8 cellular contexts compared by ENCODE assay signal in genomic region chr1:92784051-92784638, GRCh38. TPM values are rescaled to one million over a fixed set of nuclear protein-coding genes. Genes with fewer than 3 reads are reported as not detected.
DNase-seq lines count a peak whose midpoint lies in the region; ATAC-seq, FAIRE-seq and TF ChIP-seq lines count a peak whose summit lies in the region.

No MANE protein-coding gene starts in this region.

- TSS peak; percentile 31 for BruUV-seq in endothelial cell of umbilical vein (replicated peaks; lab: Mats Ljungman, UMichigan)

- peak in 2 of 3 donors; percentile 12 to 37 for DNase-seq in stimulated activated CD4-positive, alpha-beta T cell treated with anti-CD3 and anti-CD28 coated beads, Interleukin-12 subunit alpha, Interleukin-12 subunit beta, amount 100 ng/mL, for 48 hours (ENCODE audit: low read depth in 2 of 3, low spot score in 1 of 3)
- DNase-seq in stimulated activated CD4-positive, alpha-beta T cell treated with anti-CD3 and anti-CD28 coated beads, Interleukin-12 subunit alpha, Interleukin-12 subunit beta, amount 100 ng/mL, for 4 hours, result no peak
- peak; percentile 58 for DNase-seq in activated CD4-positive, alpha-beta T cell treated with anti-CD3 and anti-CD28 coated beads, Interleukin-2, amount 10 ng/mL, durations not matched to agents 7 days and 5 days
- DNase-seq in endothelial cell of umbilical vein (ENCODE audit: low read depth, low spot score), result peak; percentile 62
- DNase-seq in mucosa of gallbladder (ENCODE audit: low spot score), result peak; percentile 19
- peak in 28 of 49 donors; percentile 10 to 60 (median 36) for DNase-seq in substantia nigra (lab: John Stamatoyannopoulos, UW)

- no peaks in the 10 kb centered on the region for H3K9me3 Mint-ChIP-seq in activated CD4-positive, alpha-beta T cell treated with anti-CD3 and anti-CD28 coated beads, Interleukin-2, amount 10 ng/mL, durations not matched to agents 7 days and 5 days

- H3K79me2 ChIP-seq in endothelial cell of umbilical vein (ENCODE audit: control insufficient read depth, insufficient read depth, low read length), result peaks cover 28% of the 10 kb centered on the region

- no peaks in the 10 kb centered on the region for H3K9me1 ChIP-seq in endothelial cell of umbilical vein (replicated peaks; ENCODE audit: control insufficient read depth, extremely low read depth, insufficient read depth, low read length)

- H3K9ac ChIP-seq in HUES48 (ENCODE audit: low read depth, low read length), result peak overlapping the region; percentile 72; the same call in 1 of the 2 replicates
- peak overlapping the region; percentile 96 for H3K9ac ChIP-seq in endothelial cell of umbilical vein (replicated peaks; ENCODE audit: extremely low read depth, insufficient read depth, low read length)

- H2AFZ ChIP-seq in endothelial cell of umbilical vein (ENCODE audit: low read depth, low read length), result peak overlapping the region; percentile 88

- ATAC-seq in GM19328 (IDR thresholded peaks at IDR 0.05; ENCODE audit: unreplicated experiment), result no peak

- peaks cover 3% of the 10 kb centered on the region for H3K36me3 Mint-ChIP-seq in activated CD4-positive, alpha-beta T cell treated with anti-CD3 and anti-CD28 coated beads, Interleukin-2, amount 10 ng/mL, durations not matched to agents 7 days and 5 days (ENCODE audit: low read depth)

- POLR2A ChIA-PET in activated CD4-positive, alpha-beta T cell treated with anti-CD3 and anti-CD28 coated beads, Interleukin-2, amount 10 ng/mL, durations not matched to agents 7 days and 5 days (lab: Charles Lee), result no interaction called here
- POLR2A ChIA-PET in endothelial cell of umbilical vein (lab: Charles Lee), result interaction anchor here (0.6 to 1.2 kb wide), 2 partner anchors 48 to 283 kb away, joined by 6 read pairs; partner anchors contain the start of gene RPL5

- 0 out of 2 replicates have a peak, but pooled peaks cover 4% of the 10 kb centered on the region for H3K4me1 ChIP-seq in HUES48 (ENCODE audit: control insufficient read depth, insufficient read depth, low read length)
- peaks cover 3% of the 10 kb centered on the region for H3K4me1 ChIP-seq in endothelial cell of umbilical vein (ENCODE audit: control insufficient read depth, extremely low read depth, insufficient read depth, low read length)

- H3K36me3 ChIP-seq in HUES48 (ENCODE audit: control insufficient read depth, insufficient read depth, low read length) (no peaks in the 10 kb centered on the region), endothelial cell of umbilical vein (ENCODE audit: control insufficient read depth in 2 of 2, extremely low read depth in 1 of 2, insufficient read depth in 2 of 2, low read length in 2 of 2) (no peaks in the 10 kb centered on the region)

- intact Hi-C loops in endothelial cell of umbilical vein (cut with micrococcal nuclease), result loop anchor here (1.0 kb wide), 3 partner anchors 34 to 48 kb away; partner anchors contain the start of gene RPL5

- TF ChIP-seq POLR2A in endothelial cell of umbilical vein (IDR thresholded peaks at IDR 0.05; ENCODE audit: low read depth, low read length), result no peak

- peak overlapping the region; percentile 97 for H3K4me2 ChIP-seq in endothelial cell of umbilical vein (ENCODE audit: insufficient read depth, low read length)

- H3K27ac ChIP-seq in HUES48 (ENCODE audit: low read depth, low read length) (peak overlapping the region; percentile 90), endothelial cell of umbilical vein (ENCODE audit: insufficient read depth, low read depth, low read length) (peak overlapping the region; percentile 97), substantia nigra (ENCODE audit: low read depth, low read length, poor library complexity, severe bottlenecking) (peak overlapping the region; percentile 86)

- H3K27me3 Mint-ChIP-seq in activated CD4-positive, alpha-beta T cell treated with anti-CD3 and anti-CD28 coated beads, Interleukin-2, amount 10 ng/mL, durations not matched to agents 7 days and 5 days, result peaks cover 65% of the 10 kb centered on the region

- peaks cover 16% of the 10 kb centered on the region for H3K4me1 Mint-ChIP-seq in activated CD4-positive, alpha-beta T cell treated with anti-CD3 and anti-CD28 coated beads, Interleukin-2, amount 10 ng/mL, durations not matched to agents 7 days and 5 days

- H3K27me3 ChIP-seq in HUES48 (ENCODE audit: control insufficient read depth, insufficient read depth, low read length) (no peaks in the 10 kb centered on the region; the same call in 1 of the 2 replicates), endothelial cell of umbilical vein (ENCODE audit: control insufficient read depth in 2 of 2, insufficient read depth in 2 of 2, low read length in 2 of 2) (no peaks in the 10 kb centered on the region)

- dilution Hi-C loops in endothelial cell of umbilical vein (cut with MboI; ENCODE audit: extremely low pct_ligation_motif_present, low sequenced_read_pairs), result no loop called here

- peak overlapping the region; percentile 52 for H3K4me3 Mint-ChIP-seq in activated CD4-positive, alpha-beta T cell treated with anti-CD3 and anti-CD28 coated beads, Interleukin-2, amount 10 ng/mL, durations not matched to agents 7 days and 5 days

- no peak overlapping the region for H3K27ac Mint-ChIP-seq in activated CD4-positive, alpha-beta T cell treated with anti-CD3 and anti-CD28 coated beads, Interleukin-2, amount 10 ng/mL, durations not matched to agents 7 days and 5 days

- no peak for TF ChIP-seq CTCF in endothelial cell of umbilical vein (IDR thresholded peaks at IDR 0.05; ENCODE audit: extremely low read depth in 1 of 2, insufficient read depth in 1 of 2, low read depth in 1 of 2, low read length in 2 of 2)

- H3K4me3 ChIP-seq in HUES48 (ENCODE audit: low read depth, low read length) (peak overlapping the region; percentile 85), endothelial cell of umbilical vein (replicated peaks in 1 of 3; ENCODE audit: insufficient read depth in 1 of 3, low read depth in 1 of 3, low read length in 3 of 3) (peak overlapping the region; percentile 73 to 88 (median 77))

- H3K9me3 ChIP-seq in HUES48 (ENCODE audit: control insufficient read depth, insufficient read depth, low read length) (no peaks in the 10 kb centered on the region), endothelial cell of umbilical vein (replicated peaks; ENCODE audit: control insufficient read depth, insufficient read depth, low read length) (no peaks in the 10 kb centered on the region)

- peak; percentile 82 for FAIRE-seq in endothelial cell of umbilical vein (lab: Jason Lieb, UNC)

- CTCF ChIA-PET in activated CD4-positive, alpha-beta T cell treated with anti-CD3 and anti-CD28 coated beads, Interleukin-2, amount 10 ng/mL, durations not matched to agents 7 days and 5 days (lab: Charles Lee), result interaction anchor here (0.6 kb wide), 1 partner anchor 510 kb away, joined by 3 read pairs; no protein-coding TSS in a partner anchor
- CTCF ChIA-PET in endothelial cell of umbilical vein (lab: Charles Lee), result interaction anchor here (0.8 to 4.8 kb wide), 10 partner anchors 11 to 474 kb away, joined by 4 to 43 read pairs (median 6); partner anchors contain the start of gene RPL5

- H4K20me1 ChIP-seq in endothelial cell of umbilical vein (replicated peaks; ENCODE audit: control insufficient read depth, extremely low read depth, insufficient read depth, low read length), result no peaks in the 10 kb centered on the region

TF ChIP-seq in endothelial cell of umbilical vein, 7 proteins besides CTCF, POLR2A, EP300 and RAD21:
- TF ChIP-seq FOS (IDR thresholded peaks at IDR 0.05; ENCODE audit: borderline replicate concordance, insufficient read depth, low read length), result peak; percentile 18
- TF ChIP-seq POLR2AphosphoS5 (IDR thresholded peaks at IDR 0.05; ENCODE audit: insufficient read depth, low read depth, low read length), result no peak
- TF ChIP-seq MAX (IDR thresholded peaks at IDR 0.05; ENCODE audit: insufficient read depth, insufficient read length), result no peak
- TF ChIP-seq GATA2 (IDR thresholded peaks at IDR 0.05; ENCODE audit: insufficient read depth, insufficient read length, low read depth, low read length), result peak; percentile 39

RNA-seq across cellular contexts. Expression of gene EVI5, which starts 0.8 kb away (rescaled TPM):
- under 1 TPM; 0.35 to 0.52 TPM for total RNA-seq in activated CD4-positive, alpha-beta T cell treated with anti-CD3 and anti-CD28 coated beads, Interleukin-2, amount 10 ng/mL, durations not matched to agents 7 days and 5 days
- total RNA-seq in endothelial cell of umbilical vein (26.2 and 34.4 TPM in 2 replicates), mucosa of gallbladder (39.2 TPM)
- 5.0 TPM in 2 replicates for polyA plus RNA-seq in endothelial cell of umbilical vein
- polyA plus RNA-seq in endothelial cell of umbilical vein (2011; cell fraction: cytosol; rRNA removed), result 7.5 and 7.7 TPM in 2 replicates
- 8.2 and 11.2 TPM in 2 replicates for polyA plus RNA-seq in endothelial cell of umbilical vein (2011; cell fraction: nucleus; rRNA removed)
- 8.0 and 11.0 TPM in 2 replicates for polyA plus RNA-seq in endothelial cell of umbilical vein (2012)
- polyA minus RNA-seq in endothelial cell of umbilical vein, result 14.8 and 23.3 TPM in 2 replicates
- polyA minus RNA-seq in endothelial cell of umbilical vein (2011; cell fraction: cytosol; rRNA and poly(A)+ RNA removed), result 15.6 TPM
- 30.0 and 35.6 TPM in 2 replicates for polyA minus RNA-seq in endothelial cell of umbilical vein (2011; cell fraction: nucleus; rRNA and poly(A)+ RNA removed)

RNA-seq across cellular contexts. Expression of gene RPL5, which starts 47.7 kb away (rescaled TPM):
- 100 to 1,000 TPM; 721 to 748 TPM for total RNA-seq in activated CD4-positive, alpha-beta T cell treated with anti-CD3 and anti-CD28 coated beads, Interleukin-2, amount 10 ng/mL, durations not matched to agents 7 days and 5 days
- total RNA-seq in endothelial cell of umbilical vein (1,109 and 1,117 TPM in 2 replicates), mucosa of gallbladder (695 TPM)
- polyA plus RNA-seq in endothelial cell of umbilical vein, result 1,101 and 1,237 TPM in 2 replicates
- 1,767 and 1,879 TPM in 2 replicates for polyA plus RNA-seq in endothelial cell of umbilical vein (2011; cell fraction: cytosol; rRNA removed)
- polyA plus RNA-seq in endothelial cell of umbilical vein (2011; cell fraction: nucleus; rRNA removed), result 564 and 678 TPM in 2 replicates
- 2,190 and 2,506 TPM in 2 replicates for polyA plus RNA-seq in endothelial cell of umbilical vein (2012)
- 892 and 930 TPM in 2 replicates for polyA minus RNA-seq in endothelial cell of umbilical vein
- polyA minus RNA-seq in endothelial cell of umbilical vein (2011; cell fraction: cytosol; rRNA and poly(A)+ RNA removed), result 601 TPM
- 161 and 212 TPM in 2 replicates for polyA minus RNA-seq in endothelial cell of umbilical vein (2011; cell fraction: nucleus; rRNA and poly(A)+ RNA removed)

Comparison
In these comparisons a context has a peak if more than half of its experiments do, and no peak if none do; other contexts are left out.
1. RNA of gene EVI5, which starts 0.8 kb away (total RNA-seq): 39.2 TPM in mucosa of gallbladder (single experiment) and 26.2 to 34.4 TPM in endothelial cell of umbilical vein; 0.35 to 0.52 TPM in activated CD4-positive, alpha-beta T cell treated with anti-CD3 and anti-CD28 coated beads, Interleukin-2, amount 10 ng/mL, durations not matched to agents 7 days and 5 days; every median in the first group is over 10 times any median in the second.
2. Peak in every context shown above with its lines, with median percentiles within 50 percentile points of each other: H3K27ac ChIP-seq.